16 cellular contexts compared by ENCODE assay signal in genomic region chr17:17395885-17396284, GRCh38.
DNase-seq lines count a peak whose midpoint lies in the region; ATAC-seq and TF ChIP-seq lines count a peak whose summit lies in the region.
"Had no signal": no experiment of that assay in that cellular context is flagged by ENCODE, and none has a peak within 500 bp of the region (broad histone marks: within the 10 kb centered on the region; RNA-seq: fewer than 3 reads in every experiment).

No MANE protein-coding gene starts in this region.

- no peak for TF ChIP-seq EP300 in neural cell (conservative IDR thresholded peaks at IDR 0.05; ENCODE audit: poor library complexity, severe bottlenecking)

- H3K9me3 Mint-ChIP-seq in immature natural killer cell, result no peaks in the 10 kb centered on the region
- H3K9me3 Mint-ChIP-seq: CD8-positive, alpha-beta T cell had no signal

- H3K4me1 Mint-ChIP-seq in immature natural killer cell, result peaks cover 17 to 18% of the 10 kb centered on the region in 2 donors

- no peak for TF ChIP-seq RAD21 in neural cell (conservative IDR thresholded peaks at IDR 0.05)

- H3K9me3 ChIP-seq in heart right ventricle (peaks cover 0 to 7% (median 0%) of the 10 kb centered on the region in 11 donors), DND-41 (ENCODE audit: insufficient read depth, low read length, severe bottlenecking) (no peaks in the 10 kb centered on the region), neural cell (ENCODE audit: low read length) (no peaks in the 10 kb centered on the region)
- H3K9me3 ChIP-seq: HAP-1 had no signal

- intact Hi-C loops in Right ventricle myocardium inferior (cut with DNase I), result no loop called here
- intact Hi-C loops in heart right ventricle (cut with DNase I), result no loop called here

- ATAC-seq in Right ventricle myocardium inferior (no peak), heart right ventricle (no peak), DND-41 (ENCODE audit: insufficient read depth, low read depth) (peak; percentile 39)
- ATAC-seq: CD8-positive, alpha-beta T cell; GM12878 had no signal

- no peak overlapping the region for H3K4me3 Mint-ChIP-seq in immature natural killer cell
- H3K4me3 Mint-ChIP-seq: CD8-positive, alpha-beta T cell had no signal

- H3K4me3 ChIP-seq in heart right ventricle (no peak overlapping the region), DND-41 (ENCODE audit: low read depth in 1 of 2, low read length in 2 of 2) (no peak overlapping the region), neural cell (ENCODE audit: low read length) (no peak overlapping the region)
- H3K4me3 ChIP-seq: BLaER1 treated with 17β-estradiol and CSF1 and Interleukin-3, amounts not matched to agents 10 nM and 100 nM; GM12878; HAP-1 had no signal

- no peaks in the 10 kb centered on the region for H3K9me2 ChIP-seq in neural cell (ENCODE audit: insufficient read depth, low read length)

- no peaks in the 10 kb centered on the region for H3K36me3 ChIP-seq in heart right ventricle
- H3K36me3 ChIP-seq in DND-41 (ENCODE audit: insufficient read depth, low read length), result no peaks in the 10 kb centered on the region
- no peaks in the 10 kb centered on the region for H3K36me3 ChIP-seq in neural cell (ENCODE audit: insufficient read depth, low read length)
- H3K36me3 ChIP-seq: HAP-1 had no signal

- 98% methylated on average over 6 of the region's 6 CpGs for WGBS in heart right ventricle, 2 donors

- H3K36me3 Mint-ChIP-seq in immature natural killer cell, result no peaks in the 10 kb centered on the region
- H3K36me3 Mint-ChIP-seq: CD8-positive, alpha-beta T cell had no signal

- H3K27me3 ChIP-seq in heart right ventricle (no peaks in the 10 kb centered on the region), DND-41 (ENCODE audit: insufficient read depth, low read length, poor library complexity) (no peaks in the 10 kb centered on the region), neural cell (ENCODE audit: insufficient read depth, low read depth, low read length) (no peaks in the 10 kb centered on the region)

- peaks cover 2% of the 10 kb centered on the region for H3F3A ChIP-seq in neural cell (ENCODE audit: insufficient read depth, low read length, poor library complexity, severe bottlenecking)

- H3K27ac ChIP-seq in heart right ventricle (no peak overlapping the region), DND-41 (ENCODE audit: low read length) (peak overlapping the region; percentile 70), neural cell (ENCODE audit: low read length) (peak overlapping the region; percentile 77)

- peaks cover 6 to 11% (median 8%) of the 10 kb centered on the region in 3 donors for H3K27me3 Mint-ChIP-seq in immature natural killer cell (ENCODE audit: low read depth in 3 of 3)

- peaks cover 0 to 13% (median 0%) of the 10 kb centered on the region in 9 donors for H3K4me1 ChIP-seq in heart right ventricle
- peaks cover 99% of the 10 kb centered on the region for H3K4me1 ChIP-seq in DND-41 (ENCODE audit: insufficient read depth, low read length)
- H3K4me1 ChIP-seq: HAP-1 had no signal

- peak; percentile 30 for DNase-seq in Right ventricle myocardium inferior (ENCODE audit: missing footprints)
- DNase-seq in heart right ventricle, result no peak
- peak; percentile 69 for DNase-seq in DND-41
- no peak for DNase-seq in immature natural killer cell
- no peak for DNase-seq in middle frontal gyrus (ENCODE audit: extremely low spot score, low spot score)
- no peak for DNase-seq in HuH-7 (ENCODE audit: low spot score)
- DNase-seq: 8988T; Calu3; CD8-positive, alpha-beta T cell; DMS79 treated with DMSO at 0.1 percent for 48 hours; EL; IMR-90 had no signal

- TF ChIP-seq CTCF in heart right ventricle (IDR thresholded peaks at IDR 0.05), result no peak
- TF ChIP-seq CTCF in DND-41 (IDR thresholded peaks at IDR 0.05; ENCODE audit: borderline replicate concordance, extremely low read depth, low read length, poor library complexity, severe bottlenecking), result no peak
- TF ChIP-seq CTCF in neural cell (IDR thresholded peaks at IDR 0.05; ENCODE audit: poor library complexity, severe bottlenecking), result no peak

- H3K79me2 ChIP-seq in DND-41 (ENCODE audit: insufficient read depth, low read length) (peaks cover 14% of the 10 kb centered on the region), neural cell (replicated peaks; ENCODE audit: insufficient read depth, low read length) (no peaks in the 10 kb centered on the region)

- H2AFZ ChIP-seq in DND-41 (ENCODE audit: low read depth, low read length), result no peak overlapping the region
- no peak overlapping the region for H2AFZ ChIP-seq in neural cell (ENCODE audit: low read depth, low read length)

- H4K20me1 ChIP-seq in DND-41 (ENCODE audit: insufficient read depth, low read length) (no peaks in the 10 kb centered on the region), neural cell (ENCODE audit: insufficient read depth) (no peaks in the 10 kb centered on the region)
- H4K20me1 ChIP-seq: BLaER1 treated with 17β-estradiol and CSF1 and Interleukin-3, amounts not matched to agents 10 nM and 100 nM had no signal

- no peak overlapping the region for H3K9ac ChIP-seq in DND-41 (ENCODE audit: low read depth, low read length)
- H3K9ac ChIP-seq in neural cell (ENCODE audit: low read length), result no peak overlapping the region
- H3K9ac ChIP-seq: BLaER1 treated with 17β-estradiol and CSF1 and Interleukin-3, amounts not matched to agents 10 nM and 100 nM had no signal

- H3K4me2 ChIP-seq in DND-41 (ENCODE audit: insufficient read depth, low read length) (no peak overlapping the region), neural cell (ENCODE audit: low read length) (no peak overlapping the region)

- no peak overlapping the region for H3K27ac Mint-ChIP-seq in immature natural killer cell
- H3K27ac Mint-ChIP-seq: CD8-positive, alpha-beta T cell had no signal

TF ChIP-seq in neural cell, 6 proteins besides CTCF, POLR2A, EP300 and RAD21:
- no peak for TF ChIP-seq MXI1 (conservative IDR thresholded peaks at IDR 0.05; ENCODE audit: poor library complexity, severe bottlenecking)
- no peak for TF ChIP-seq EZH2 (IDR thresholded peaks at IDR 0.05; ENCODE audit: borderline replicate concordance, insufficient read depth, low read length, poor library complexity, severe bottlenecking)
- TF ChIP-seq TAF1 (IDR thresholded peaks at IDR 0.05; ENCODE audit: low read depth), result no peak
- no peak for TF ChIP-seq POLR2AphosphoS5 (IDR thresholded peaks at IDR 0.05)
- TF ChIP-seq REST (IDR thresholded peaks at IDR 0.05; ENCODE audit: borderline replicate concordance), result no peak
- no peak for TF ChIP-seq SMC3 (conservative IDR thresholded peaks at IDR 0.05; ENCODE audit: poor library complexity)

Comparison
In these comparisons a context has a peak if more than half of its experiments do, and no peak if none do; other contexts are left out.
1. DNase-seq: peak in Right ventricle myocardium inferior (single experiment) and DND-41 (single experiment); none in heart right ventricle (0 of 2), immature natural killer cell (0 of 3), middle frontal gyrus (single experiment) and HuH-7 (single experiment).
2. H3K27ac ChIP-seq: peak in DND-41 (single experiment) and neural cell (single experiment); none in heart right ventricle (0 of 10).